18 cellular contexts compared by ENCODE assay signal in genomic region chr7:7702826-7703225, GRCh38. TPM values are rescaled to one million over a fixed set of nuclear protein-coding genes. Genes with fewer than 3 reads are reported as not detected.
DNase-seq lines count a peak whose midpoint lies in the region; ATAC-seq, FAIRE-seq and TF ChIP-seq lines count a peak whose summit lies in the region.
"Had no signal": no experiment of that assay in that cellular context is flagged by ENCODE, and none has a peak within 500 bp of the region (broad histone marks: within the 10 kb centered on the region; RNA-seq: fewer than 3 reads in every experiment).

No MANE protein-coding gene starts in this region.

- BruUV-seq in HepG2 (replicated peaks; lab: Mats Ljungman, UMichigan), result no TSS peak

- no peak for TF ChIP-seq EP300 in HepG2 (IDR thresholded peaks at IDR 0.05; ENCODE audit: low read depth in 2 of 2, low read length in 2 of 2)
- TF ChIP-seq EP300 in HepG2 (CRISPR knock-in tag; IDR thresholded peaks at IDR 0.05; ENCODE audit: borderline replicate concordance), result no peak

- H3K4me1 ChIP-seq in HepG2 (ENCODE audit: insufficient read depth, low read length), result peaks cover 12% of the 10 kb centered on the region

- TF ChIP-seq CTCF in HepG2 (CRISPR knock-in tag; IDR thresholded peaks at IDR 0.05), result no peak
- no peak for TF ChIP-seq CTCF in GM10266 (IDR thresholded peaks at IDR 0.05; ENCODE audit: control insufficient read depth, insufficient read depth, low read depth, missing control alignments)

- FAIRE-seq in HepG2 (lab: Jason Lieb, UNC), result no peak
- FAIRE-seq: frontal cortex had no signal

- intact Hi-C loops in HepG2 (cut with micrococcal nuclease; ENCODE audit: unreplicated experiment), result no loop called here

- DNase-seq in AG08395 (ENCODE audit: low spot score) (peak; percentile 53), GM04504 (ENCODE audit: low read depth) (peak; percentile 47), SK-MEL-5 (ENCODE audit: low read depth, low spot score) (peak; percentile 22), HepG2 (ENCODE audit: low spot score) (peak; percentile 8), GM10266 (ENCODE audit: extremely low spot score) (no peak), activated T-cell treated with anti-CD3 and anti-CD28 coated beads for 4 hours (no peak)
- DNase-seq: activated effector memory CD4-positive, alpha-beta T cell treated with anti-CD3 and anti-CD28 coated beads, Interleukin-2, amount 50 U/mL, for 16 hours; cerebellar nuclear complex; COR-L47; effector memory CD4-positive, alpha-beta T cell; GF-D8; left lung; T-helper 2 cell had no signal

- H3K79me2 ChIP-seq in HepG2 (ENCODE audit: insufficient read depth, low read length), result no peaks in the 10 kb centered on the region

- POLR2A ChIA-PET in HepG2 (lab: Yijun Ruan, JAX), result no interaction called here

- no peaks in the 10 kb centered on the region for H4K20me1 ChIP-seq in HepG2 (ENCODE audit: insufficient read depth, low read length)

- no peak overlapping the region for H3K4me3 ChIP-seq in HepG2 (replicated peaks in 1 of 3; ENCODE audit: insufficient read depth in 1 of 3, low read depth in 2 of 3, low read length in 3 of 3)
- H3K4me3 ChIP-seq: left lung had no signal

- H3K4me2 ChIP-seq in HepG2 (ENCODE audit: low read depth, low read length), result no peak overlapping the region

- H3K9me3 ChIP-seq in HepG2 (ENCODE audit: low read length), result no peaks in the 10 kb centered on the region
- H3K9me3 ChIP-seq: left lung had no signal

- in situ Hi-C loops in SK-MEL-5 (cut with HindIII; ENCODE audit: low pct_unique_long_range_greater_than_20kb, low sequenced_read_pairs), result no loop called here
- in situ Hi-C loops in HepG2 (cut with HindIII; ENCODE audit: extremely low pct_ligation_motif_present, low pct_unique_long_range_greater_than_20kb), result no loop called here

- no peak overlapping the region for H3K27ac ChIP-seq in HepG2 (ENCODE audit: extremely low read length, insufficient read depth, low read length)
- H3K27ac ChIP-seq: left lung had no signal

- TF ChIP-seq RAD21 in HepG2 (CRISPR knock-in tag; IDR thresholded peaks at IDR 0.05), result no peak

- no peak overlapping the region for H3K9ac ChIP-seq in HepG2 (ENCODE audit: insufficient read depth, low read depth, low read length)

- no peak overlapping the region for H2AFZ ChIP-seq in HepG2 (ENCODE audit: low read length)

- TF ChIP-seq POLR2A in HepG2 (IDR thresholded peaks at IDR 0.05; ENCODE audit: insufficient read depth in 1 of 2, low read depth in 2 of 2, low read length in 2 of 2), result no peak

- CTCF ChIA-PET in HepG2 (lab: Yijun Ruan, JAX; ENCODE audit: low intra/inter-chr PET ratio, low total read pairs), result no interaction called here

- 88% methylated on average over 4 of the region's 4 CpGs for WGBS in HepG2 (ENCODE audit: low lambda C conversion rate)

- no peaks in the 10 kb centered on the region for H3K27me3 ChIP-seq in HepG2 (ENCODE audit: control insufficient read depth in 1 of 2, insufficient read depth in 2 of 2, low read length in 2 of 2)
- H3K27me3 ChIP-seq: left lung had no signal

- no peaks in the 10 kb centered on the region for H3K36me3 ChIP-seq in HepG2 (replicated peaks in 1 of 2; ENCODE audit: control insufficient read depth in 1 of 2, insufficient read depth in 2 of 2, low read length in 2 of 2)
- H3K36me3 ChIP-seq: left lung had no signal

- ATAC-seq in HepG2 (no peak), HG02938 (IDR thresholded peaks at IDR 0.05; ENCODE audit: unreplicated experiment) (no peak), GM18909 (IDR thresholded peaks at IDR 0.05; ENCODE audit: poor library complexity, unreplicated experiment) (no peak)
- ATAC-seq: activated CD4-positive, CD25-positive, alpha-beta regulatory T cell treated with anti-CD3 and anti-CD28 coated beads, Interleukin-2, amount 50 U/mL, for 24 hours; left lung; stimulated activated effector memory CD8-positive, alpha-beta T cell treated with anti-CD3 and anti-CD28 coated beads, Interleukin-12 subunit alpha, Interleukin-12 subunit beta, amount 100 ng/mL, for 72 hours had no signal

TF ChIP-seq in HepG2, 621 proteins besides CTCF, POLR2A, EP300 and RAD21:
- TF ChIP-seq CEBPB (IDR thresholded peaks at IDR 0.05; ENCODE audit: borderline replicate concordance, low read depth, low read length) (peak; percentile 66; the same call in 1 of the 2 replicates), ZNF597 (CRISPR knock-in tag; IDR thresholded peaks at IDR 0.05) (no peak), SOX13 (IDR thresholded peaks at IDR 0.05) (no peak), SOX13 (CRISPR knock-in tag; conservative IDR thresholded peaks at IDR 0.05 in 1 of 2, IDR thresholded peaks at IDR 0.05 in 1 of 2) (peak in 1 of 2 experiments; percentile 45; a peak in 2 of 4 replicates)

RNA-seq across cellular contexts. Expression of gene RPA3, which starts 15.6 kb away (rescaled TPM):
- 53.7 and 81.2 TPM in 2 replicates for total RNA-seq in SK-MEL-5 (2014; rRNA removed; shearing (Covaris generic))
- polyA plus RNA-seq in SK-MEL-5 (2015; cell fraction: cytosol; rRNA removed), result 34.6 and 57.4 TPM in 2 replicates
- 49.6 and 60.3 TPM in 2 replicates for polyA plus RNA-seq in SK-MEL-5 (2015; cell fraction: nucleus; rRNA removed)
- total RNA-seq in HepG2 (2016; rRNA removed; fragmentation: Illumina TruSeq; extraction: Trizol), result 154 and 206 TPM in 2 replicates
- total RNA-seq in HepG2 (2016; cell fraction: cytosol; rRNA removed; fragmentation: Illumina TruSeq; extraction: Trizol; ENCODE audit: low read depth), result 43.8 and 53.8 TPM in 2 replicates
- total RNA-seq in HepG2 (2016; cell fraction: insoluble cytoplasmic fraction; rRNA removed; fragmentation: Illumina TruSeq; extraction: Trizol), result 156 and 243 TPM in 2 replicates
- 49.5 and 53.8 TPM in 2 replicates for total RNA-seq in HepG2 (2016; cell fraction: membrane; rRNA removed; fragmentation: Illumina TruSeq; extraction: Trizol)
- total RNA-seq in HepG2 (2016; cell fraction: nucleus; rRNA removed; fragmentation: Illumina TruSeq; extraction: Trizol), result 50.8 and 57.3 TPM in 2 replicates
- 21.3 and 38.3 TPM in 2 replicates for polyA plus RNA-seq in HepG2 (2011; rRNA removed)
- polyA plus RNA-seq in HepG2 (2011; cell fraction: cytosol; rRNA removed), result 20.9 and 21.4 TPM in 2 replicates
- polyA plus RNA-seq in HepG2 (2011; cell fraction: nucleus; rRNA removed), result 6.7 and 9.1 TPM in 2 replicates
- 36.1 and 77.3 TPM in 2 replicates for polyA plus RNA-seq in HepG2 (2012)
- 40.7 and 49.7 TPM in 2 replicates for polyA plus RNA-seq in HepG2 (2016; cell fraction: cytosol; fragmentation: Illumina TruSeq; extraction: Trizol; ENCODE audit: low read depth)
- polyA plus RNA-seq in HepG2 (2016; cell fraction: insoluble cytoplasmic fraction; fragmentation: Illumina TruSeq; extraction: Trizol; ENCODE audit: low read depth), result 177 and 187 TPM in 2 replicates
- 42.6 and 46.1 TPM in 2 replicates for polyA plus RNA-seq in HepG2 (2016; cell fraction: membrane; fragmentation: Illumina TruSeq; extraction: Trizol; ENCODE audit: low read depth)
- polyA plus RNA-seq in HepG2 (2016; cell fraction: nucleus; fragmentation: Illumina TruSeq; extraction: Trizol; ENCODE audit: insufficient read depth, low read depth), result 60.8 and 74.0 TPM in 2 replicates
- polyA minus RNA-seq in HepG2 (2011; rRNA and poly(A)+ RNA removed; ENCODE audit: low replicate concordance), result 3.7 and 11.0 TPM in 2 replicates
- polyA minus RNA-seq in HepG2 (2011; cell fraction: cytosol; rRNA and poly(A)+ RNA removed), result 7.7 and 17.3 TPM in 2 replicates
- polyA minus RNA-seq in HepG2 (2011; cell fraction: nucleus; rRNA and poly(A)+ RNA removed), result 6.8 and 9.0 TPM in 2 replicates

Comparison
In these comparisons a context has a peak if more than half of its experiments do, and no peak if none do; other contexts are left out.
1. DNase-seq: peak in AG08395 (single experiment), GM04504 (single experiment), SK-MEL-5 (single experiment) and HepG2 (single experiment); none in GM10266 (single experiment) and activated T-cell treated with anti-CD3 and anti-CD28 coated beads for 4 hours (single experiment).